8 cellular contexts compared by ENCODE assay signal in the genomic region with DNA sequence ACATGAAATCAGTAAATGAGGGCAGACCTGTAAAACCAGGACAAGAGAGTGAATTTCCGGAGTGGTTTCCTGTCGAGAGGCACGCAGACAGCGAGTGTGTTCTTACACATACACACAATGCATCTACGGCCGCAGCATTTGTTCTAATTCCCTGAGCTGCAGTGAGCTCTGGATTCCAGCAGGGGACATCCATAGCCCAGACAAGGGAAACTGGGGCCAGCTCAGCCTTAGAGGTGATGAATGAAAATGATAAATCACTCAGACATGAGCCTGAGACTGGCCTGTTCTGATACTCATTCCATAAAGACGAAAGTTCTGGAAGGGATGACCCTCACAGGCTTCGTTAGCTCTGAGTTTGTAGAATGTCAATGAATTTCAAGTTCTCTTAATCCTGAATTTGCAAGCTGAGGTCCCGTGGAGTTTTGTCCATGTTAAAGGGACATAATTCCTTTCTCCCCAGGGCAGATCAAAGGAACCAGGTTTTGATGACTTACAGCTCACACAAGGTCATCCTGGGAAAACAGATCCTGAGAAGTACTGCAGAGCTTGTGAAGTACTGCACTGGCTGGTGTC.
DNase-seq lines count a peak whose midpoint lies in the region; ATAC-seq, FAIRE-seq and TF ChIP-seq lines count a peak whose summit lies in the region.

No MANE protein-coding gene starts in this region.

- H3K14ac ChIP-seq in mesenchymal stem cell (ENCODE audit: low read length in 2 of 2) = no peak overlapping the region

- no peak overlapping the region for H3K4ac ChIP-seq in mesenchymal stem cell (ENCODE audit: low read depth in 1 of 2, low read length in 2 of 2)

- TF ChIP-seq CTCF in A549 (IDR thresholded peaks at IDR 0.05) (peak; percentile 55), GM12865 (IDR thresholded peaks at IDR 0.05; ENCODE audit: insufficient read depth, low read depth, low read length, missing control alignments) (peak; percentile 65), MM.1S (IDR thresholded peaks at IDR 0.05; ENCODE audit: low read length) (peak; percentile 74), endodermal cell (conservative IDR thresholded peaks at IDR 0.05) (peak; percentile 87)

- no peak overlapping the region for H3K27ac Mint-ChIP-seq in endodermal cell

- H3K4me2 ChIP-seq in A549 (no peak overlapping the region), MM.1S (ENCODE audit: low read depth, low read length) (no peak overlapping the region), mesenchymal stem cell (ENCODE audit: low read length, poor library complexity, severe bottlenecking) (no peak overlapping the region)

- no peaks in the 10 kb centered on the region for H3K9me3 Mint-ChIP-seq in endodermal cell

- FAIRE-seq in A549 (lab: Jason Lieb, UNC) = no peak
- FAIRE-seq in urothelium cell line (lab: Jason Lieb, UNC) = peak; percentile 93

- H3K4me3 Mint-ChIP-seq in endodermal cell = no peak overlapping the region

- no peaks in the 10 kb centered on the region for H3K27me3 Mint-ChIP-seq in endodermal cell (ENCODE audit: insufficient read depth)

- H3K9ac ChIP-seq in MM.1S (ENCODE audit: low read length) = no peak overlapping the region
- no peak overlapping the region for H3K9ac ChIP-seq in endodermal cell (ENCODE audit: extremely low read depth, low read length, poor library complexity, severe bottlenecking)
- H3K9ac ChIP-seq in mesenchymal stem cell (ENCODE audit: low read length) = peak overlapping the region; percentile 42

- no peak overlapping the region for H2BK5ac ChIP-seq in mesenchymal stem cell (ENCODE audit: low read depth, low read length, poor library complexity, severe bottlenecking)

- H3K36me3 Mint-ChIP-seq in endodermal cell (ENCODE audit: low read depth) = no peaks in the 10 kb centered on the region

- no peak overlapping the region for H2AFZ ChIP-seq in MM.1S (ENCODE audit: low read length)
- no peak overlapping the region for H2AFZ ChIP-seq in mesenchymal stem cell (ENCODE audit: low read depth, low read length)

- peak; percentile 69 to 85 for TF ChIP-seq RAD21 in A549 (conservative IDR thresholded peaks at IDR 0.05 in 1 of 2, IDR thresholded peaks at IDR 0.05 in 1 of 2)

- H3K18ac ChIP-seq in mesenchymal stem cell (ENCODE audit: low read depth in 1 of 2, low read length in 2 of 2) = no peak overlapping the region

- no peaks in the 10 kb centered on the region for H3K36me3 ChIP-seq in MM.1S (replicated peaks; ENCODE audit: insufficient read depth, low read length)
- H3K36me3 ChIP-seq in SJCRH30 = no peaks in the 10 kb centered on the region
- no peaks in the 10 kb centered on the region for H3K36me3 ChIP-seq in endodermal cell (ENCODE audit: control insufficient read depth, insufficient read depth, low read length)
- no peaks in the 10 kb centered on the region for H3K36me3 ChIP-seq in mesenchymal stem cell (ENCODE audit: control insufficient read depth in 1 of 2, insufficient read depth in 2 of 2, low read depth in 1 of 2, low read length in 2 of 2)

- no peak overlapping the region for H2BK12ac ChIP-seq in mesenchymal stem cell (ENCODE audit: low read length in 2 of 2)

- H3K27ac ChIP-seq in A549 = no peak overlapping the region
- no peak overlapping the region for H3K27ac ChIP-seq in MM.1S (ENCODE audit: low read length)
- H3K27ac ChIP-seq in SJCRH30 = no peak overlapping the region
- no peak overlapping the region for H3K27ac ChIP-seq in endodermal cell (ENCODE audit: low read depth, low read length)
- peak overlapping the region; percentile 33 for H3K27ac ChIP-seq in mesenchymal stem cell (ENCODE audit: low read length, poor library complexity, severe bottlenecking)

- TF ChIP-seq POLR2A in A549 (IDR thresholded peaks at IDR 0.05; ENCODE audit: low read length) = no peak

- H3K4me1 ChIP-seq in A549 = no peaks in the 10 kb centered on the region
- H3K4me1 ChIP-seq in MM.1S (ENCODE audit: low read length) = 0 out of 2 replicates have a peak, but pooled peaks cover 5% of the 10 kb centered on the region
- peaks cover 41% of the 10 kb centered on the region for H3K4me1 ChIP-seq in SJCRH30
- no peaks in the 10 kb centered on the region for H3K4me1 ChIP-seq in endodermal cell (ENCODE audit: control insufficient read depth, insufficient read depth, low read length)
- H3K4me1 ChIP-seq in mesenchymal stem cell (ENCODE audit: control insufficient read depth, insufficient read depth, low read depth, low read length) = peaks cover 2% of the 10 kb centered on the region

- peaks cover 9% of the 10 kb centered on the region for H3K4me1 Mint-ChIP-seq in endodermal cell

- POLR2A ChIA-PET in A549 (lab: Yijun Ruan, JAX) = no interaction called here

- CTCF ChIA-PET in A549 (lab: Yijun Ruan, JAX) = interaction anchor here (1.0 to 1.9 kb wide), 9 partner anchors 12 to 1577 kb away, joined by 3 to 12 read pairs (median 4); no protein-coding TSS in a partner anchor

- H4K8ac ChIP-seq in mesenchymal stem cell (ENCODE audit: low read length) = no peak overlapping the region

- H3K9me2 ChIP-seq in MM.1S (replicated peaks; ENCODE audit: insufficient read depth, low read length) = no peaks in the 10 kb centered on the region

- H3K27me3 ChIP-seq in MM.1S (replicated peaks; ENCODE audit: insufficient read depth, low read length) (no peaks in the 10 kb centered on the region), SJCRH30 (no peaks in the 10 kb centered on the region), endodermal cell (ENCODE audit: control insufficient read depth, insufficient read depth, low read length, poor library complexity, severe bottlenecking) (no peaks in the 10 kb centered on the region), mesenchymal stem cell (ENCODE audit: control insufficient read depth in 1 of 2, insufficient read depth in 1 of 2, low read length in 2 of 2) (no peaks in the 10 kb centered on the region)

- no peaks in the 10 kb centered on the region for H3K9me3 ChIP-seq in A549
- H3K9me3 ChIP-seq in MM.1S (replicated peaks; ENCODE audit: insufficient read depth, low read length) = no peaks in the 10 kb centered on the region
- no peaks in the 10 kb centered on the region for H3K9me3 ChIP-seq in SJCRH30 (replicated peaks)
- no peaks in the 10 kb centered on the region for H3K9me3 ChIP-seq in endodermal cell (ENCODE audit: control insufficient read depth, low read length)
- H3K9me3 ChIP-seq in mesenchymal stem cell (ENCODE audit: control insufficient read depth, low read length) = no peaks in the 10 kb centered on the region

- no peak overlapping the region for H2BK120ac ChIP-seq in mesenchymal stem cell (ENCODE audit: low read depth, low read length)

- no peaks in the 10 kb centered on the region for H3K79me1 ChIP-seq in mesenchymal stem cell (replicated peaks; ENCODE audit: low read length, poor library complexity, severe bottlenecking)

- DNase-seq in A549 (ENCODE audit: low read depth in 1 of 2, low spot score in 1 of 2) (peak; percentile 47 to 57), GM12865 (ENCODE audit: low read depth) (peak; percentile 48), MM.1S (peak; percentile 55), SJCRH30 (peak; percentile 76 to 89), endodermal cell (peak; percentile 90), mesenchymal stem cell (peak; percentile 51), urothelium cell line (ENCODE audit: low spot score) (peak; percentile 78)

- no peaks in the 10 kb centered on the region for H4K20me1 ChIP-seq in MM.1S (ENCODE audit: insufficient read depth, low read length)

- peak; percentile 99 to 100 for ATAC-seq in A549
- peak; percentile 90 for ATAC-seq in HG02588 (IDR thresholded peaks at IDR 0.05; ENCODE audit: unreplicated experiment)

- TF ChIP-seq EP300 in A549 (IDR thresholded peaks at IDR 0.05) = no peak

- H3K23ac ChIP-seq in mesenchymal stem cell (ENCODE audit: low read length in 2 of 2) = no peak overlapping the region

- H3K4me3 ChIP-seq in A549 = no peak overlapping the region
- H3K4me3 ChIP-seq in GM12865 (ENCODE audit: low read depth, low read length) = no peak overlapping the region
- no peak overlapping the region for H3K4me3 ChIP-seq in MM.1S (ENCODE audit: low read length)
- 0 out of 2 replicates have a peak overlapping the region, but pooled peaks have one; percentile 7 for H3K4me3 ChIP-seq in SJCRH30
- H3K4me3 ChIP-seq in endodermal cell (ENCODE audit: low read length) = no peak overlapping the region
- H3K4me3 ChIP-seq in mesenchymal stem cell (ENCODE audit: insufficient read depth in 1 of 2, low read depth in 1 of 2, low read length in 2 of 2) = no peak overlapping the region

- no peak overlapping the region for H2BK15ac ChIP-seq in mesenchymal stem cell (ENCODE audit: low read depth, poor library complexity, severe bottlenecking)

- WGBS in A549 (ENCODE audit: missing lambda C conversion rate) = 15% methylated on average over 9 of the region's 9 CpGs
- WGBS in endodermal cell (ENCODE audit: insufficient coverage in 1 of 2, insufficient read length in 1 of 2), 2 experiments = 20 to 32% methylated on average over 3 to 9 of the region's 9 CpGs
- WGBS in mesenchymal stem cell = 10% methylated on average over 9 of the region's 9 CpGs

- no peak overlapping the region for H4K91ac ChIP-seq in mesenchymal stem cell (ENCODE audit: low read length)

- H3K79me2 ChIP-seq in MM.1S (ENCODE audit: low read length) = no peaks in the 10 kb centered on the region

- H3F3A ChIP-seq in MM.1S (ENCODE audit: insufficient read depth, low read length) = no peaks in the 10 kb centered on the region

- H2AK5ac ChIP-seq in mesenchymal stem cell (ENCODE audit: low read length, severe bottlenecking) = no peak overlapping the region

TF ChIP-seq in A549, 52 proteins besides CTCF, POLR2A, EP300 and RAD21:
- TF ChIP-seq GATA3 (IDR thresholded peaks at IDR 0.05; ENCODE audit: borderline replicate concordance) = no peak
- no peak for TF ChIP-seq HDAC2 (IDR thresholded peaks at IDR 0.05)
- TF ChIP-seq CEBPB (IDR thresholded peaks at IDR 0.05) = no peak
- TF ChIP-seq, protein P1, sequence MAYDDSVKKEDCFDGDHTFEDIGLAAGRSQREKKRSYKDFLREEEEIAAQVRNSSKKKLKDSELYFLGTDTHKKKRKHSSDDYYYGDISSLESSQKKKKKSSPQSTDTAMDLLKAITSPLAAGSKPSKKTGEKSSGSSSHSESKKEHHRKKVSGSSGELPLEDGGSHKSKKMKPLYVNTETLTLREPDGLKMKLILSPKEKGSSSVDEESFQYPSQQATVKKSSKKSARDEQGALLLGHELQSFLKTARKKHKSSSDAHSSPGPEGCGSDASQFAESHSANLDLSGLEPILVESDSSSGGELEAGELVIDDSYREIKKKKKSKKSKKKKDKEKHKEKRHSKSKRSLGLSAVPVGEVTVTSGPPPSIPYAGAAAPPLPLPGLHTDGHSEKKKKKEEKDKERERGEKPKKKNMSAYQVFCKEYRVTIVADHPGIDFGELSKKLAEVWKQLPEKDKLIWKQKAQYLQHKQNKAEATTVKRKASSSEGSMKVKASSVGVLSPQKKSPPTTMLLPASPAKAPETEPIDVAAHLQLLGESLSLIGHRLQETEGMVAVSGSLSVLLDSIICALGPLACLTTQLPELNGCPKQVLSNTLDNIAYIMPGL (CRISPR knock-in tag; IDR thresholded peaks at IDR 0.05; ENCODE audit: borderline replicate concordance) = no peak
- TF ChIP-seq SMC3 (IDR thresholded peaks at IDR 0.05) = peak; percentile 52
